25 cellular contexts compared by ENCODE assay signal in genomic region chr16:77117687-77118086, GRCh38.
DNase-seq lines count a peak whose midpoint lies in the region; ATAC-seq and TF ChIP-seq lines count a peak whose summit lies in the region.
"Had no signal": no experiment of that assay in that cellular context is flagged by ENCODE, and none has a peak within 500 bp of the region (broad histone marks: within the 10 kb centered on the region; RNA-seq: fewer than 3 reads in every experiment).

No MANE protein-coding gene starts in this region.

- no peaks in the 10 kb centered on the region for H3K36me3 ChIP-seq in A673 (ENCODE audit: insufficient read depth, low read length, poor library complexity, severe bottlenecking)
- H3K36me3 ChIP-seq: HAP-1 had no signal

- no TSS peak for BruUV-seq in A673 (replicated peaks; lab: Mats Ljungman, UMichigan)

- POLR2A ChIA-PET in A673 (lab: Charles Lee; ENCODE audit: low non-redundant PET) = no interaction called here

- intact Hi-C loops in A673 (cut with micrococcal nuclease; ENCODE audit: unreplicated experiment) = no loop called here

- CTCF ChIA-PET in A673 (lab: Charles Lee) = no interaction called here

- TF ChIP-seq CTCF in A673 (conservative IDR thresholded peaks at IDR 0.05; ENCODE audit: low read depth, low read length) = no peak

- no peaks in the 10 kb centered on the region for H3K4me1 ChIP-seq in A673 (ENCODE audit: insufficient read depth, low read length, poor library complexity, severe bottlenecking)
- H3K4me1 ChIP-seq: Caco-2, HAP-1 had no signal

- DNase-seq in A673 (ENCODE audit: low spot score) (peak; percentile 2), Daoy (ENCODE audit: low read depth) (peak; percentile 35), left kidney (ENCODE audit: low read depth, low spot score) (peak; percentile 36), hippocampal formation (lab: John Stamatoyannopoulos, UW) (no peak), DMS79 (lab: John Stamatoyannopoulos, UW) (no peak)
- DNase-seq: Caco-2; CD8-positive, alpha-beta T cell; GM23248; HFFc6; Karpas-422; NCI-H1105 treated with DMSO at 0.1 percent for 48 hours; NCI-H146; NCI-H1930; NCI-H2107; NCI-H446 treated with DMSO at 0.1 percent for 48 hours; NCI-H526; NCI-H82; SHP77 treated with DMSO at 0.1 percent for 48 hours; SW 1271 had no signal

- H3K27me3 ChIP-seq in A673 (replicated peaks; ENCODE audit: insufficient read depth, low read depth, low read length, poor library complexity) = peaks cover 15% of the 10 kb centered on the region

- ATAC-seq in SK-N-SH treated with all-trans-retinoic acid at 6 μM for 48 hours = no peak
- no peak for ATAC-seq in GM21619 (IDR thresholded peaks at IDR 0.05; ENCODE audit: unreplicated experiment)
- ATAC-seq: CD8-positive, alpha-beta T cell; HepG2 had no signal

- no peak overlapping the region for H3K27ac ChIP-seq in A673 (ENCODE audit: low read depth, low read length, poor library complexity, severe bottlenecking)
- H3K27ac ChIP-seq: C4-2B, GM23248, RWPE1 had no signal

- no peaks in the 10 kb centered on the region for H3K9me3 ChIP-seq in A673 (ENCODE audit: low read depth, low read length, poor library complexity, severe bottlenecking)
- H3K9me3 ChIP-seq: Caco-2, HAP-1 had no signal

- H3K4me3 ChIP-seq in A673 (ENCODE audit: low read depth, low read length, poor library complexity, severe bottlenecking) = no peak overlapping the region
- H3K4me3 ChIP-seq: GM23248, HAP-1 had no signal

TF ChIP-seq in SK-N-SH treated with all-trans-retinoic acid at 6 μM for 48 hours, 23 proteins besides CTCF, POLR2A, EP300 and RAD21:
- TF ChIP-seq CREB5 (CRISPR knock-in tag; IDR thresholded peaks at IDR 0.05; ENCODE audit: low read depth) = no peak
- no peak for TF ChIP-seq TOX (CRISPR knock-in tag; IDR thresholded peaks at IDR 0.05; ENCODE audit: borderline replicate concordance)
- TF ChIP-seq TCF4 (CRISPR knock-in tag; IDR thresholded peaks at IDR 0.05; ENCODE audit: borderline replicate concordance) = peak; percentile 54; the same call in 1 of the 2 replicates
- TF ChIP-seq TSHZ2 (CRISPR knock-in tag; IDR thresholded peaks at IDR 0.05) = 0 out of 2 replicates have a peak, but pooled peaks have one; percentile 25

Comparison
In these comparisons a context has a peak if more than half of its experiments do, and no peak if none do; other contexts are left out.
1. DNase-seq: peak in A673 (single experiment), Daoy (single experiment) and left kidney (single experiment); none in hippocampal formation (0 of 2) and DMS79 (single experiment).